In genomic region chr18:57843403-57843802, GRCh38 we compare ENCODE assay signal across 18 cellular contexts. TPM values are rescaled to one million over a fixed set of nuclear protein-coding genes. Genes with fewer than 3 reads are reported as not detected.
DNase-seq lines count a peak whose midpoint lies in the region; ATAC-seq and TF ChIP-seq lines count a peak whose summit lies in the region.
"Had no signal": no experiment of that assay in that cellular context is flagged by ENCODE, and none has a peak within 500 bp of the region (broad histone marks: within the 10 kb centered on the region; RNA-seq: fewer than 3 reads in every experiment).

No MANE protein-coding gene starts in this region.

- TF ChIP-seq CTCF in nephron (IDR thresholded peaks at IDR 0.05; ENCODE audit: unreplicated experiment in 3 of 3) (no peak), stomach (IDR thresholded peaks at IDR 0.05) (no peak)

- H3K4me1 ChIP-seq in stomach: peaks cover 0 to 16% (median 5%) of the 10 kb centered on the region in 4 donors
- H3K4me1 ChIP-seq: Peyer's patch had no signal

- no peaks in the 10 kb centered on the region for H3K36me3 ChIP-seq in stomach
- H3K36me3 ChIP-seq: Peyer's patch had no signal

- no peak overlapping the region for H3K4me3 ChIP-seq in stomach
- H3K4me3 ChIP-seq: Peyer's patch had no signal

- no peak for TF ChIP-seq POLR2A in stomach (IDR thresholded peaks at IDR 0.05)

- H3K4me1 Mint-ChIP-seq in nephron: peaks cover 20% of the 10 kb centered on the region
- H3K4me1 Mint-ChIP-seq: T-helper 17 cell had no signal

- H3K27me3 ChIP-seq in stomach: no peaks in the 10 kb centered on the region
- H3K27me3 ChIP-seq: Peyer's patch had no signal

- ATAC-seq in GM18909 (IDR thresholded peaks at IDR 0.05; ENCODE audit: poor library complexity, unreplicated experiment): no peak
- no peak for ATAC-seq in GM21619 (IDR thresholded peaks at IDR 0.05; ENCODE audit: unreplicated experiment)
- ATAC-seq: T-helper 17 cell had no signal

- no peaks in the 10 kb centered on the region for H3K9me3 Mint-ChIP-seq in nephron

- H3K36me3 Mint-ChIP-seq in nephron (ENCODE audit: low read depth): no peaks in the 10 kb centered on the region

- peaks cover 6% of the 10 kb centered on the region for H3K27me3 Mint-ChIP-seq in nephron (ENCODE audit: low read depth)

- peak; percentile 4 for DNase-seq in NCI-H510A (lab: John Stamatoyannopoulos, UW)
- no peak for DNase-seq in NCI-H510A treated with DMSO at 0.1 percent for 48 hours (lab: John Stamatoyannopoulos, UW)
- peak; percentile 69 for DNase-seq in NCI-H1105 treated with DMSO at 0.1 percent for 48 hours (lab: John Stamatoyannopoulos, UW)
- DNase-seq in NCI-H69 (lab: John Stamatoyannopoulos, UW): peak; percentile 92
- DNase-seq in stomach: no peak
- DNase-seq: AML-193, Calu3, DND-41, GDM1, HCEC 1CT, KBM-7, NCI-H2107, Peyer's patch, Right ventricle myocardium superior, T-helper 17 cell had no signal

- H3K27ac Mint-ChIP-seq in nephron: peak overlapping the region; percentile 10 to 54 (median 49)
- H3K27ac Mint-ChIP-seq: T-helper 17 cell had no signal

- H3K4me3 Mint-ChIP-seq in nephron: no peak overlapping the region
- H3K4me3 Mint-ChIP-seq: T-helper 17 cell had no signal

- 77 to 86% (median 84%) methylated on average over 5 of the region's 5 CpGs for WGBS in stomach, 5 donors

- no peak for TF ChIP-seq EP300 in stomach (IDR thresholded peaks at IDR 0.05)

- no peak overlapping the region for H3K27ac ChIP-seq in stomach
- H3K27ac ChIP-seq: Peyer's patch had no signal

- H3K9me3 ChIP-seq in stomach: no peaks in the 10 kb centered on the region
- H3K9me3 ChIP-seq: Peyer's patch had no signal

- intact Hi-C loops in stomach (cut with DNase I; ENCODE audit: low total_unique reads): no loop called here

RNA-seq across cellular contexts. Expression of gene ATP8B1, which starts 40.3 kb away (rescaled TPM):
- 100 to 1,000 TPM in 3 of 5 donors, 10 to 100 TPM in 2; 29.0 to 189 (median 107) TPM for total RNA-seq in stomach
- polyA plus RNA-seq in stomach: 10 to 100 TPM; 14.4 to 25.2 (median 14.9) TPM
- total RNA-seq: T-helper 17 cell had no signal

Comparison
In these comparisons a context has a peak if more than half of its experiments do, and no peak if none do; other contexts are left out.
1. DNase-seq: peak in NCI-H510A (single experiment), NCI-H1105 treated with DMSO at 0.1 percent for 48 hours (single experiment) and NCI-H69 (single experiment); none in NCI-H510A treated with DMSO at 0.1 percent for 48 hours (single experiment) and stomach (single experiment).